Comparison of ENCODE assay signal across 1 cellular context in the genomic region with DNA sequence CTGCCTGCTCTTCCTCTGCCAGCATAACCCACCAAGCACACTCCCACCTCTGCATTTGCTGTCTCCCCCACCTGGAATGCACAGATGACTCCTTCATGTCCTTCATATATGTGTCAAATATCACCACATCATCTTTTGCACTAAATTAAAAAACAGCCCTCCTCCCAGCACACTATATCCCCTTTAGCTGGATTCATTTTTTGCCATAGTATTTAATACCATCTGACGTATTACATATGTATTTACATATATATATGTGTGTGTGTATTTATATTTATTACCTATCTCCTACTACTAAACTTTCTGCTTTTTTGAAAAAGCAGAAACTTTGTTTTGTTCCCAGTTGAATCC.
TF ChIP-seq lines count a peak whose summit lies in the region.

No MANE protein-coding gene starts in this region.

TF ChIP-seq in A549, 52 proteins besides CTCF, POLR2A, EP300 and RAD21 (continued from another document):
- TF ChIP-seq, protein P1, sequence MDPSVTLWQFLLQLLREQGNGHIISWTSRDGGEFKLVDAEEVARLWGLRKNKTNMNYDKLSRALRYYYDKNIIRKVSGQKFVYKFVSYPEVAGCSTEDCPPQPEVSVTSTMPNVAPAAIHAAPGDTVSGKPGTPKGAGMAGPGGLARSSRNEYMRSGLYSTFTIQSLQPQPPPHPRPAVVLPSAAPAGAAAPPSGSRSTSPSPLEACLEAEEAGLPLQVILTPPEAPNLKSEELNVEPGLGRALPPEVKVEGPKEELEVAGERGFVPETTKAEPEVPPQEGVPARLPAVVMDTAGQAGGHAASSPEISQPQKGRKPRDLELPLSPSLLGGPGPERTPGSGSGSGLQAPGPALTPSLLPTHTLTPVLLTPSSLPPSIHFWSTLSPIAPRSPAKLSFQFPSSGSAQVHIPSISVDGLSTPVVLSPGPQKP (IDR thresholded peaks at IDR 0.05; ENCODE audit: low read depth, low read length) = no peak
